In genomic region chr19:52527134-52527953, GRCh38 we compare ENCODE assay signal across 1 cellular context.
A peak's percentile ranks its signal among the peaks of the same experiment; 100 is the strongest.
TF ChIP-seq lines count a peak whose summit lies in the region.

TSS of gene ZNF808 (plus strand) at chr19:52527668. CDS start at chr19:52543285, 15,617 bp downstream.

TF ChIP-seq in K562, 482 proteins besides CTCF, POLR2A, EP300 and RAD21 (continued from another document and continues in another):
- TF ChIP-seq SAP30 (IDR thresholded peaks at IDR 0.05; ENCODE audit: borderline replicate concordance, insufficient read depth, low read depth, low read length, poor library complexity, severe bottlenecking) (peak; percentile 60), SMARCC2 (IDR thresholded peaks at IDR 0.05; ENCODE audit: low read depth) (no peak), DDX20 (tag; IDR thresholded peaks at IDR 0.05; ENCODE audit: low read depth) (no peak), TFAP4 (CRISPR knock-in tag; IDR thresholded peaks at IDR 0.05; ENCODE audit: borderline replicate concordance) (peak; percentile 67; the same call in 1 of the 2 replicates), E2F3 (CRISPR knock-in tag; IDR thresholded peaks at IDR 0.05) (no peak), ETS2 (tag; IDR thresholded peaks at IDR 0.05; ENCODE audit: borderline replicate concordance, poor library complexity, severe bottlenecking) (no peak), ZNF124 (CRISPR knock-in tag; IDR thresholded peaks at IDR 0.05) (no peak), PPARD (CRISPR knock-in tag; IDR thresholded peaks at IDR 0.05) (no peak), FOXJ3 (CRISPR knock-in tag; IDR thresholded peaks at IDR 0.05) (no peak), LEF1 (IDR thresholded peaks at IDR 0.05) (no peak), ARID3A (IDR thresholded peaks at IDR 0.05; ENCODE audit: borderline replicate concordance, low read depth, low read length) (no peak), MTA3 (IDR thresholded peaks at IDR 0.05; ENCODE audit: borderline replicate concordance) (no peak), VEZF1 (CRISPR knock-in tag; IDR thresholded peaks at IDR 0.05) (peak; percentile 83), NCOA6 (IDR thresholded peaks at IDR 0.05) (no peak), SMAD4 (CRISPR knock-in tag; conservative IDR thresholded peaks at IDR 0.05) (peak; percentile 48), HDAC2 (IDR thresholded peaks at IDR 0.05) (no peak; the same call in 1 of the 2 replicates), ARID4B (CRISPR knock-in tag; IDR thresholded peaks at IDR 0.05) (no peak), ZNF24 (IDR thresholded peaks at IDR 0.05) (0 out of 2 replicates have a peak, but pooled peaks have one; percentile 16), FIP1L1 (IDR thresholded peaks at IDR 0.05; ENCODE audit: low read depth, low read length, poor library complexity, severe bottlenecking) (no peak), PRDM10 (IDR thresholded peaks at IDR 0.05; ENCODE audit: partially characterized antibody) (peak; percentile 80), PRPF4 (IDR thresholded peaks at IDR 0.05; ENCODE audit: insufficient read depth, low read depth, low read length, poor library complexity, severe bottlenecking) (no peak), L3MBTL2 (IDR thresholded peaks at IDR 0.05) (peak; percentile 67), KDM5B (IDR thresholded peaks at IDR 0.05; ENCODE audit: insufficient replicate concordance, low read depth, low read length) (peak; percentile 59), CEBPG (CRISPR knock-in tag; IDR thresholded peaks at IDR 0.05) (no peak), CEBPG (tag; conservative IDR thresholded peaks at IDR 0.05 in 1 of 2, IDR thresholded peaks at IDR 0.05 in 1 of 2) (no peak), ERF (CRISPR knock-in tag; IDR thresholded peaks at IDR 0.05) (0 out of 2 replicates have a peak, but pooled peaks have one; percentile 38), ZNF174 (CRISPR knock-in tag; IDR thresholded peaks at IDR 0.05) (no peak), NFIC (IDR thresholded peaks at IDR 0.05) (peak; percentile 30; the same call in 1 of the 2 replicates), ZSCAN32 (CRISPR knock-in tag; IDR thresholded peaks at IDR 0.05) (no peak), SRF (CRISPR knock-in tag; IDR thresholded peaks at IDR 0.05) (no peak; a peak in 1 of 4 replicates), MNT (conservative IDR thresholded peaks at IDR 0.05) (peak in 1 of 2 experiments; percentile 53; a peak in 2 of 4 replicates), KLF1 (tag; IDR thresholded peaks at IDR 0.05) (no peak), ZBTB11 (CRISPR knock-in tag; IDR thresholded peaks at IDR 0.05) (peak in 1 of 3 experiments; percentile 66; a peak in 2 of 6 replicates), GABPA (tag; conservative IDR thresholded peaks at IDR 0.05; ENCODE audit: low read depth) (peak; percentile 93), BCOR (IDR thresholded peaks at IDR 0.05) (no peak), ZBED1 (IDR thresholded peaks at IDR 0.05) (no peak), UBTF (IDR thresholded peaks at IDR 0.05; ENCODE audit: borderline replicate concordance in 1 of 2, low read depth in 2 of 2, low read length in 2 of 2) (0 out of 4 replicates have a peak, but pooled peaks of 1 of the 2 experiments have one; percentile 10)
